Comparison of ENCODE assay signal across 8 cellular contexts in genomic region chr3:47781326-47781684, GRCh38. TPM values are rescaled to one million over a fixed set of nuclear protein-coding genes. Genes with fewer than 3 reads are reported as not detected.
DNase-seq lines count a peak whose midpoint lies in the region; ATAC-seq, FAIRE-seq and TF ChIP-seq lines count a peak whose summit lies in the region.

No MANE protein-coding gene starts in this region.

- H3K36me3 Mint-ChIP-seq in T-cell, result no peaks in the 10 kb centered on the region

- H3K36me3 ChIP-seq in iPS-18a (ENCODE audit: control insufficient read depth, low read depth, low read length) (no peaks in the 10 kb centered on the region), small intestine (ENCODE audit: control insufficient read depth in 2 of 2, insufficient read depth in 2 of 2, low read length in 2 of 2) (no peaks in the 10 kb centered on the region)

- 0 to 1% (median 1%) methylated on average over 9 to 37 of the region's 37 CpGs for WGBS in small intestine, 3 donors

- H3K4me1 Mint-ChIP-seq in T-cell, result peaks cover 27 to 31% (median 29%) of the 10 kb centered on the region in 3 donors

- CTCF ChIA-PET in T-cell (lab: Charles Lee), result interaction anchor here in 1 of 2 donors (0.6 to 1.3 kb wide), 3 partner anchors 9 to 259 kb away, joined by 3 read pairs; no protein-coding TSS in a partner anchor

- peak; percentile 37 for DNase-seq in 8988T
- DNase-seq in T-cell, result peak in 33 of 34 experiments; percentile 33 to 73 (median 56)
- no peak for DNase-seq in astrocyte of the cerebellum (ENCODE audit: low read depth)
- peak; percentile 49 for DNase-seq in small intestine
- DNase-seq in NCI-H2107 treated with DMSO at 0.1 percent for 48 hours (lab: John Stamatoyannopoulos, UW; ENCODE audit: unreplicated experiment), result no peak

- in situ Hi-C loops in astrocyte of the cerebellum (cut with HindIII; ENCODE audit: low sequenced_read_pairs), result no loop called here

- ATAC-seq in GM18519 (IDR thresholded peaks at IDR 0.05; ENCODE audit: low FRiP score, unreplicated experiment) (peak; percentile 5), HG03135 (IDR thresholded peaks at IDR 0.05; ENCODE audit: unreplicated experiment) (peak; percentile 36), T-cell (replicated peaks in 1 of 4) (peak; percentile 55 to 61 (median 56))

- H3K27me3 Mint-ChIP-seq in T-cell, result no peaks in the 10 kb centered on the region

- H3K27ac ChIP-seq in iPS-18a (ENCODE audit: low read length), result peak overlapping the region; percentile 49
- peak overlapping the region; percentile 94 for H3K27ac ChIP-seq in small intestine (ENCODE audit: low read depth in 1 of 2, low read length in 1 of 2)

- POLR2A ChIA-PET in T-cell (lab: Charles Lee), result interaction anchor here in 1 of 2 donors (0.5 kb wide), 1 partner anchor 804 kb away, joined by 4 read pairs; no protein-coding TSS in a partner anchor

- H3K9me3 ChIP-seq in iPS-18a (ENCODE audit: control insufficient read depth, low read depth, low read length), result no peaks in the 10 kb centered on the region
- H3K9me3 ChIP-seq in small intestine (ENCODE audit: control insufficient read depth, low read depth), result no peaks in the 10 kb centered on the region

- peak overlapping the region; percentile 86 to 90 for H3K27ac Mint-ChIP-seq in T-cell

- H3K9me3 Mint-ChIP-seq in T-cell, result no peaks in the 10 kb centered on the region

- TF ChIP-seq CTCF in astrocyte of the cerebellum (IDR thresholded peaks at IDR 0.05; ENCODE audit: low read depth, low read length, missing control alignments), result no peak

- H3K4me3 Mint-ChIP-seq in T-cell, result peak overlapping the region; percentile 91 to 96 (median 92)

- no peak for FAIRE-seq in small intestine (lab: Jason Lieb, UNC)

- peak overlapping the region; percentile 95 for H3K9ac ChIP-seq in iPS-18a (ENCODE audit: low read length)

- H3K4me3 ChIP-seq in astrocyte of the cerebellum (ENCODE audit: low read depth, low read length), result peak overlapping the region; percentile 59
- peak overlapping the region; percentile 80 for H3K4me3 ChIP-seq in iPS-18a (ENCODE audit: low read length)
- H3K4me3 ChIP-seq in small intestine (ENCODE audit: low read depth in 1 of 2, low read length in 2 of 2), result peak overlapping the region; percentile 73 to 88

- peaks cover 7% of the 10 kb centered on the region for H3K4me1 ChIP-seq in iPS-18a (ENCODE audit: control insufficient read depth, low read depth, low read length)
- peaks cover 5 to 8% of the 10 kb centered on the region in 2 donors for H3K4me1 ChIP-seq in small intestine (ENCODE audit: control insufficient read depth in 2 of 2, insufficient read depth in 1 of 2, low read depth in 1 of 2, low read length in 1 of 2)

- no peaks in the 10 kb centered on the region for H3K27me3 ChIP-seq in iPS-18a (ENCODE audit: control insufficient read depth, insufficient read depth, low read length)
- H3K27me3 ChIP-seq in small intestine (ENCODE audit: control insufficient read depth in 2 of 2, insufficient read depth in 2 of 2, low read length in 2 of 2), result no peaks in the 10 kb centered on the region

RNA-seq across cellular contexts. Expression of gene SMARCC1, which starts 0.4 kb away (rescaled TPM):
- total RNA-seq in T-cell, result 10 to 100 TPM; 88.9 to 99.3 (median 92.4) TPM
- 10 to 100 TPM; 10.7 to 26.2 (median 12.7) TPM for polyA plus RNA-seq in small intestine

RNA-seq across cellular contexts. Expression of gene DHX30, which starts 21.6 kb away (rescaled TPM):
- total RNA-seq in T-cell, result 100 to 1,000 TPM in 1 of 5 donors, 10 to 100 TPM in 4; 69.3 to 101 (median 97.5) TPM
- polyA plus RNA-seq in small intestine, result 10 to 100 TPM; 27.7 to 38.9 (median 33.5) TPM

Comparison
In these comparisons a context has a peak if more than half of its experiments do, and no peak if none do; other contexts are left out.
1. DNase-seq: peak in 8988T (single experiment), T-cell (33 of 34) and small intestine (single experiment); none in astrocyte of the cerebellum (single experiment) and NCI-H2107 treated with DMSO at 0.1 percent for 48 hours (single experiment).
2. ATAC-seq: peak in every context shown above with its lines; median percentile 56 in T-cell; 36 in HG03135; 5 in GM18519.
3. Peak in every context shown above with its lines, with median percentiles within 50 percentile points of each other: H3K4me3 ChIP-seq.